1 cellular context compared by ENCODE assay signal in the genomic region with DNA sequence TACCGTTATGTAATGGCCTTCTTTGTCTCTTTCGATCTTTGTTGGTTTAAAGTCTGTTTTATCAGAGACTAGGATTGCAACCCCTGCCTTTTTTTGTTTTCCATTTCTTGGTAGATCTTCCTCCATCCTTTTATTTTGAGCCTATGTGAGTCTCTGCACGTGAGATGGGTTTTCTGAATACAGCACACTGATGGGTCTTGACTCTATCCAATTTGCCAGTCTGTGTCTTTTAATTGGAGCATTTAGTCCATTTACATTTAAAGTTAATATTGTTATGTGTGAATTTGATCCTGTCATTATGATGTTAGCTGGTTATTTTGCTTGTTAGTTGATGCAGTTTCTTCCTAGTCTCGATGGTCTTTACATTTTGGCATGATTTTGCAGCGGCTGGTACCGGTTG.
A peak's percentile ranks its signal among the peaks of the same experiment; 100 is the strongest.
DNase-seq lines count a peak whose midpoint lies in the region; ATAC-seq, FAIRE-seq and TF ChIP-seq lines count a peak whose summit lies in the region.
"Not testable (repeated sequence)": the region's sequence is repeated elsewhere in the genome, so short reads cannot be mapped to it uniquely, and the experiment has no call there.

No MANE protein-coding gene starts in this region.

- H3K79me2 ChIP-seq in K562 (ENCODE audit: control insufficient read depth, insufficient read depth, low read length): not testable (repeated sequence)

- TF ChIP-seq POLR2A in K562 (conservative IDR thresholded peaks at IDR 0.05): not testable (repeated sequence)

- H4K20me1 ChIP-seq in K562 (replicated peaks; ENCODE audit: control insufficient read depth, insufficient read depth, low read length): not testable (repeated sequence)

- ATAC-seq in K562: not testable (repeated sequence)

- H3K36me3 ChIP-seq in K562 (ENCODE audit: control insufficient read depth, insufficient read depth, low read length): not testable (repeated sequence)

- not testable (repeated sequence) for H3K9me1 ChIP-seq in K562 (ENCODE audit: control insufficient read depth, insufficient read depth, low read length)

- TF ChIP-seq CTCF in K562 (IDR thresholded peaks at IDR 0.05 in 2 of 3, conservative IDR thresholded peaks at IDR 0.05 in 1 of 3; ENCODE audit: insufficient read depth in 2 of 3, low read depth in 1 of 3, low read length in 3 of 3): not testable (repeated sequence)

- H3K4me2 ChIP-seq in K562 (ENCODE audit: insufficient read depth, low read length): not testable (repeated sequence)

- POLR2A ChIA-PET in K562 (lab: Yijun Ruan, JAX): not testable (repeated sequence)

- in situ Hi-C loops in K562 (cut with MboI): not testable (repeated sequence)

- H3K27ac ChIP-seq in K562 (ENCODE audit: extremely low read depth, low read depth, low read length): not testable (repeated sequence)

- 38% methylated on average over 2 of the region's 6 CpGs for WGBS in K562 (ENCODE audit: insufficient coverage, low coverage, missing lambda C conversion rate)

- H3K4me1 ChIP-seq in K562 (replicated peaks in 1 of 2; ENCODE audit: control insufficient read depth in 2 of 2, insufficient read depth in 2 of 2, low read length in 2 of 2): not testable (repeated sequence)

- CTCF ChIA-PET in K562 (lab: Yijun Ruan, JAX; ENCODE audit: low intra/inter-chr PET ratio): not testable (repeated sequence)

- not testable (repeated sequence) for H3K27me3 ChIP-seq in K562 (ENCODE audit: control insufficient read depth in 2 of 2, insufficient read depth in 2 of 2, low read length in 2 of 2)

- TF ChIP-seq EP300 in K562 (IDR thresholded peaks at IDR 0.05; ENCODE audit: low read length): not testable (repeated sequence)

- H2AFZ ChIP-seq in K562 (ENCODE audit: low read depth, low read length): not testable (repeated sequence)

- not testable (repeated sequence) for TF ChIP-seq RAD21 in K562 (CRISPR knock-in tag; conservative IDR thresholded peaks at IDR 0.05 in 1 of 2, IDR thresholded peaks at IDR 0.05 in 1 of 2)

- not testable (repeated sequence) for FAIRE-seq in K562 (lab: Jason Lieb, UNC)

- BruUV-seq in K562 (replicated peaks; lab: Mats Ljungman, UMichigan): not testable (repeated sequence)

- not testable (repeated sequence) for H3K9ac ChIP-seq in K562 (ENCODE audit: insufficient read depth in 1 of 2, low read depth in 2 of 2, low read length in 2 of 2)

- not testable (repeated sequence) for DNase-seq in K562 (ENCODE audit: extremely low read depth in 1 of 4, low spot score in 3 of 4)

- not testable (repeated sequence) for H3K9me3 ChIP-seq in K562 (replicated peaks; ENCODE audit: control insufficient read depth, insufficient read depth, low read depth, low read length)

- intact Hi-C loops in K562 (cut with micrococcal nuclease): not testable (repeated sequence)

- H3K4me3 ChIP-seq in K562: not testable (repeated sequence)

TF ChIP-seq in K562, 482 proteins besides CTCF, POLR2A, EP300 and RAD21:
- peak; percentile 95 for TF ChIP-seq ZNF507 (tag; conservative IDR thresholded peaks at IDR 0.05)
- 0 out of 2 replicates have a peak, but pooled peaks have one; percentile 64 for TF ChIP-seq ZNF354B (CRISPR knock-in tag; IDR thresholded peaks at IDR 0.05)
TF ChIP-seq in K562: peak in this region for 2; not testable (repeated sequence) for 480.
